Comparison of ENCODE assay signal across 1 cellular context in genomic region chr9:112764344-112764743, GRCh38.
TF ChIP-seq lines count a peak whose summit lies in the region.

No MANE protein-coding gene starts in this region.

TF ChIP-seq in K562, 482 proteins besides CTCF, POLR2A, EP300 and RAD21 (continued from another document and continues in another):
- no peak for TF ChIP-seq ZNF518B (CRISPR knock-in tag; IDR thresholded peaks at IDR 0.05)
- no peak for TF ChIP-seq NBN (IDR thresholded peaks at IDR 0.05; ENCODE audit: low read depth)
- no peak for TF ChIP-seq XRCC4 (IDR thresholded peaks at IDR 0.05; ENCODE audit: extremely low read depth, insufficient read depth, insufficient read length)
- TF ChIP-seq DNMT1 (IDR thresholded peaks at IDR 0.05) = no peak
- no peak for TF ChIP-seq ETV5 (CRISPR knock-in tag; IDR thresholded peaks at IDR 0.05; ENCODE audit: low read depth)
- no peak for TF ChIP-seq CREBBP (IDR thresholded peaks at IDR 0.05; ENCODE audit: low read depth, low read length)
- no peak for TF ChIP-seq TAF15 (IDR thresholded peaks at IDR 0.05; ENCODE audit: low read depth, low read length)
- no peak for TF ChIP-seq SREBF1 (IDR thresholded peaks at IDR 0.05; ENCODE audit: borderline replicate concordance, low read depth, low read length)
- no peak for TF ChIP-seq FOXO4 (CRISPR knock-in tag; IDR thresholded peaks at IDR 0.05)
- TF ChIP-seq ZNF668 (CRISPR knock-in tag; IDR thresholded peaks at IDR 0.05) = no peak
- peak; percentile 77; the same call in 1 of the 2 replicates for TF ChIP-seq HDAC2 (IDR thresholded peaks at IDR 0.05)
- TF ChIP-seq THRA (IDR thresholded peaks at IDR 0.05) = no peak
- peak in 1 of 2 experiments; percentile 70; a peak in 2 of 4 replicates for TF ChIP-seq HDAC1 (IDR thresholded peaks at IDR 0.05)
- TF ChIP-seq RFX1 (IDR thresholded peaks at IDR 0.05) = no peak
- TF ChIP-seq RCOR1 (IDR thresholded peaks at IDR 0.05; ENCODE audit: borderline replicate concordance in 1 of 2, low read depth in 2 of 2, low read length in 2 of 2) = peak; percentile 55 to 95; a peak in 3 of 4 replicates
- TF ChIP-seq ATF1 (CRISPR knock-in tag; IDR thresholded peaks at IDR 0.05) = no peak
- 0 out of 2 replicates have a peak, but pooled peaks have one; percentile 16 for TF ChIP-seq ATF1 (tag; IDR thresholded peaks at IDR 0.05)
- no peak for TF ChIP-seq ZNF586 (CRISPR knock-in tag; conservative IDR thresholded peaks at IDR 0.05)
- TF ChIP-seq SIX5 (IDR thresholded peaks at IDR 0.05; ENCODE audit: borderline replicate concordance in 1 of 2, insufficient read depth in 1 of 2, low read depth in 1 of 2, low read length in 2 of 2) = no peak
- 0 out of 2 replicates have a peak, but pooled peaks have one; percentile 26 for TF ChIP-seq TCF3 (CRISPR knock-in tag; IDR thresholded peaks at IDR 0.05)
- TF ChIP-seq FOSL1 (tag; conservative IDR thresholded peaks at IDR 0.05) = peak; percentile 62
- no peak for TF ChIP-seq KLF13 (tag; IDR thresholded peaks at IDR 0.05; ENCODE audit: borderline replicate concordance, low read depth)
- peak; percentile 82 for TF ChIP-seq HMBOX1 (IDR thresholded peaks at IDR 0.05)
- TF ChIP-seq ARID4B (CRISPR knock-in tag; IDR thresholded peaks at IDR 0.05) = no peak
- TF ChIP-seq LARP7 (IDR thresholded peaks at IDR 0.05) = no peak
- no peak for TF ChIP-seq CBX5 (IDR thresholded peaks at IDR 0.05; ENCODE audit: borderline replicate concordance, low read depth)
- no peak for TF ChIP-seq CEBPZ (IDR thresholded peaks at IDR 0.05; ENCODE audit: borderline replicate concordance, low read depth, low read length)
- no peak for TF ChIP-seq TCF15 (CRISPR knock-in tag; IDR thresholded peaks at IDR 0.05)
- TF ChIP-seq NFXL1 (CRISPR knock-in tag; IDR thresholded peaks at IDR 0.05) = no peak
- TF ChIP-seq ZNF311 (CRISPR knock-in tag; IDR thresholded peaks at IDR 0.05) = no peak
- no peak for TF ChIP-seq ZNF584 (CRISPR knock-in tag; IDR thresholded peaks at IDR 0.05; ENCODE audit: low read depth)
- no peak for TF ChIP-seq ZNF830 (CRISPR knock-in tag; IDR thresholded peaks at IDR 0.05)
- TF ChIP-seq MAX (CRISPR knock-in tag; IDR thresholded peaks at IDR 0.05) = no peak
- TF ChIP-seq ZNF740 (CRISPR knock-in tag; IDR thresholded peaks at IDR 0.05) = no peak
- TF ChIP-seq ZNF740 (tag; IDR thresholded peaks at IDR 0.05) = no peak
- no peak for TF ChIP-seq NR2C2 (CRISPR knock-in tag; IDR thresholded peaks at IDR 0.05)
- TF ChIP-seq NR2C2 (tag; IDR thresholded peaks at IDR 0.05) = no peak
- TF ChIP-seq E2F8 (IDR thresholded peaks at IDR 0.05; ENCODE audit: low read depth, partially characterized antibody) = no peak
- no peak for TF ChIP-seq TRIM25 (IDR thresholded peaks at IDR 0.05; ENCODE audit: borderline replicate concordance)
- TF ChIP-seq CHD1 (IDR thresholded peaks at IDR 0.05; ENCODE audit: low read length) = no peak
